1 cellular context compared by ENCODE assay signal in the genomic region with DNA sequence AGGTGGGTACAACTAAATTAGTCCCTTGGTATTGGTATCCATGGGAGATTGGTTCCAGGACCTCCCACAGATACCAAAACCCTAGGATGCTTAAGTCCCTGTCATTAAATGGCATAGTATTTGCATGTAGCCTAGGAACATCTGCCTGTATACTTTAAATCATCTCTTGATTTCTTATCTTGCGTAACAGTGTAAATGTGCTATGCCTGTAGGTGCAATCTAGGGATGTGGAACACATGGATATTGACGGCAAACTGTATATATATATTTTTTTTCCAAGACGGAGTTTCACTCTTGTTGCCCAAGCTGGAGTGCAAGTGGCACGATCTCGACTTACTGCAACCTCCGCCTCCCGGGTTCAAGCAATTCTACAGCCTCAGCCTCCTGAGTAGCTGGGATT.
TF ChIP-seq lines count a peak whose summit lies in the region.

No MANE protein-coding gene starts in this region.

TF ChIP-seq in HepG2, 621 proteins besides CTCF, POLR2A, EP300 and RAD21:
- TF ChIP-seq, protein P1, sequence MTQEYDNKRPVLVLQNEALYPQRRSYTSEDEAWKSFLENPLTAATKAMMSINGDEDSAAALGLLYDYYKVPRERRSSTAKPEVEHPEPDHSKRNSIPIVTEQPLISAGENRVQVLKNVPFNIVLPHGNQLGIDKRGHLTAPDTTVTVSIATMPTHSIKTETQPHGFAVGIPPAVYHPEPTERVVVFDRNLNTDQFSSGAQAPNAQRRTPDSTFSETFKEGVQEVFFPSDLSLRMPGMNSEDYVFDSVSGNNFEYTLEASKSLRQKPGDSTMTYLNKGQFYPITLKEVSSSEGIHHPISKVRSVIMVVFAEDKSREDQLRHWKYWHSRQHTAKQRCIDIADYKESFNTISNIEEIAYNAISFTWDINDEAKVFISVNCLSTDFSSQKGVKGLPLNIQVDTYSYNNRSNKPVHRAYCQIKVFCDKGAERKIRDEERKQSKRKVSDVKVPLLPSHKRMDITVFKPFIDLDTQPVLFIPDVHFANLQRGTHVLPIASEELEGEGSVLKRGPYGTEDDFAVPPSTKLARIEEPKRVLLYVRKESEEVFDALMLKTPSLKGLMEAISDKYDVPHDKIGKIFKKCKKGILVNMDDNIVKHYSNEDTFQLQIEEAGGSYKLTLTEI (CRISPR knock-in tag; conservative IDR thresholded peaks at IDR 0.05) = no peak
- TF ChIP-seq SP4 (CRISPR knock-in tag; IDR thresholded peaks at IDR 0.05) = no peak
- TF ChIP-seq CEBPB (IDR thresholded peaks at IDR 0.05; ENCODE audit: borderline replicate concordance, low read depth, low read length) = peak; percentile 41; the same call in 1 of the 2 replicates
- no peak for TF ChIP-seq ZNF337 (CRISPR knock-in tag; IDR thresholded peaks at IDR 0.05; ENCODE audit: borderline replicate concordance, low read depth)
- no peak for TF ChIP-seq ZSCAN12 (CRISPR knock-in tag; IDR thresholded peaks at IDR 0.05)
- TF ChIP-seq, protein P2, sequence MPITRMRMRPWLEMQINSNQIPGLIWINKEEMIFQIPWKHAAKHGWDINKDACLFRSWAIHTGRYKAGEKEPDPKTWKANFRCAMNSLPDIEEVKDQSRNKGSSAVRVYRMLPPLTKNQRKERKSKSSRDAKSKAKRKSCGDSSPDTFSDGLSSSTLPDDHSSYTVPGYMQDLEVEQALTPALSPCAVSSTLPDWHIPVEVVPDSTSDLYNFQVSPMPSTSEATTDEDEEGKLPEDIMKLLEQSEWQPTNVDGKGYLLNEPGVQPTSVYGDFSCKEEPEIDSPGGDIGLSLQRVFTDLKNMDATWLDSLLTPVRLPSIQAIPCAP (CRISPR knock-in tag; IDR thresholded peaks at IDR 0.05; ENCODE audit: low read depth) = no peak
- no peak for TF ChIP-seq ELF4 (CRISPR knock-in tag; IDR thresholded peaks at IDR 0.05; ENCODE audit: borderline replicate concordance)
TF ChIP-seq in HepG2: peak in this region for 1.
